1 cellular context compared by ENCODE assay signal in the genomic region with DNA sequence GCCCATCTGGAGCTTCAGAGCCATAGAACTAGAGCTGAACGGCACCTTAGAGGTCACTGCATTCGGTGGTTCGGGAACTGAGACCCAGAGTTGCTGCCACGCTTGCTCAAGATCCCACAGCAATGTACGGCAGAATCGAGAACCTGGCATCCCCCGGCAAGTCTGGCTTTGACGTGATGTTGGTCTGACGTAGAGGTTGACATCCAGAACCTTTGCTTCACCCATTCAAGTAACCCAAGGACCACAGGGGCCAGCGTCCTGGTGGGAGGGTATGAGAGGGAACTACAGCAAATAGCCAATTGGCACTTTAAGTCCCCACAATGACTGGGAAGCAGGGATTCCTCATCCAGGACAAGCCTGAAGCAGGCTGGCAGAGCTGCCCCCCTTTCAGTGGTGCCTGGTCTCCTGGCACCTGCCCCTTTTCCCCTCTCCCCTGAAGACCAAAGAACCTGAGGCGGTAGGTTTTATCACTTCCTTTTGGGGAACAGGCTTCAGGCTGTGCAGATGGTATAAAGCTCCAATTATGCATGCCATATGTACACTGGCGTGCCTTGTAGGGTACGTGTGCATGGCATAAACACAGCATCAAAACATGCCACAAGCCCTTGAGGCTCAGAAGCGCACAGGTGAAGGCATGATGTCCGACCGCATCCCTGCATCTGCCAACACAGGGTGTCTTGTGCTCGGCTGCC.
TF ChIP-seq lines count a peak whose summit lies in the region.

No MANE protein-coding gene starts in this region.

TF ChIP-seq in SK-N-SH treated with all-trans-retinoic acid at 6 μM for 48 hours, 23 proteins besides CTCF, POLR2A, EP300 and RAD21 (continued from another document):
- TF ChIP-seq ZFP30 (CRISPR knock-in tag; IDR thresholded peaks at IDR 0.05) (no peak), ARNTL (CRISPR knock-in tag; IDR thresholded peaks at IDR 0.05; ENCODE audit: borderline replicate concordance, low read depth) (no peak), BACH2 (CRISPR knock-in tag; IDR thresholded peaks at IDR 0.05; ENCODE audit: borderline replicate concordance) (no peak), ZFP3 (CRISPR knock-in tag; IDR thresholded peaks at IDR 0.05) (no peak), TCF4 (CRISPR knock-in tag; IDR thresholded peaks at IDR 0.05; ENCODE audit: borderline replicate concordance) (no peak), PPARA (CRISPR knock-in tag; IDR thresholded peaks at IDR 0.05; ENCODE audit: borderline replicate concordance) (no peak), ZNF565 (CRISPR knock-in tag; conservative IDR thresholded peaks at IDR 0.05; ENCODE audit: low read depth) (no peak)
- TF ChIP-seq, protein P1, sequence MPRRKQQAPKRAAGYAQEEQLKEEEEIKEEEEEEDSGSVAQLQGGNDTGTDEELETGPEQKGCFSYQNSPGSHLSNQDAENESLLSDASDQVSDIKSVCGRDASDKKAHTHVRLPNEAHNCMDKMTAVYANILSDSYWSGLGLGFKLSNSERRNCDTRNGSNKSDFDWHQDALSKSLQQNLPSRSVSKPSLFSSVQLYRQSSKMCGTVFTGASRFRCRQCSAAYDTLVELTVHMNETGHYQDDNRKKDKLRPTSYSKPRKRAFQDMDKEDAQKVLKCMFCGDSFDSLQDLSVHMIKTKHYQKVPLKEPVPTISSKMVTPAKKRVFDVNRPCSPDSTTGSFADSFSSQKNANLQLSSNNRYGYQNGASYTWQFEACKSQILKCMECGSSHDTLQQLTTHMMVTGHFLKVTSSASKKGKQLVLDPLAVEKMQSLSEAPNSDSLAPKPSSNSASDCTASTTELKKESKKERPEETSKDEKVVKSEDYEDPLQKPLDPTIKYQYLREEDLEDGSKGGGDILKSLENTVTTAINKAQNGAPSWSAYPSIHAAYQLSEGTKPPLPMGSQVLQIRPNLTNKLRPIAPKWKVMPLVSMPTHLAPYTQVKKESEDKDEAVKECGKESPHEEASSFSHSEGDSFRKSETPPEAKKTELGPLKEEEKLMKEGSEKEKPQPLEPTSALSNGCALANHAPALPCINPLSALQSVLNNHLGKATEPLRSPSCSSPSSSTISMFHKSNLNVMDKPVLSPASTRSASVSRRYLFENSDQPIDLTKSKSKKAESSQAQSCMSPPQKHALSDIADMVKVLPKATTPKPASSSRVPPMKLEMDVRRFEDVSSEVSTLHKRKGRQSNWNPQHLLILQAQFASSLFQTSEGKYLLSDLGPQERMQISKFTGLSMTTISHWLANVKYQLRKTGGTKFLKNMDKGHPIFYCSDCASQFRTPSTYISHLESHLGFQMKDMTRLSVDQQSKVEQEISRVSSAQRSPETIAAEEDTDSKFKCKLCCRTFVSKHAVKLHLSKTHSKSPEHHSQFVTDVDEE (CRISPR knock-in tag; IDR thresholded peaks at IDR 0.05): no peak
